ENCODE assay signal across 1 cellular context in genomic region chr13:42071667-42072419, GRCh38.
TF ChIP-seq lines count a peak whose summit lies in the region.

No MANE protein-coding gene starts in this region.

TF ChIP-seq in HEK293, 187 proteins besides CTCF, POLR2A, EP300 and RAD21 (continued from another document and continues in another):
- TF ChIP-seq, protein P1, sequence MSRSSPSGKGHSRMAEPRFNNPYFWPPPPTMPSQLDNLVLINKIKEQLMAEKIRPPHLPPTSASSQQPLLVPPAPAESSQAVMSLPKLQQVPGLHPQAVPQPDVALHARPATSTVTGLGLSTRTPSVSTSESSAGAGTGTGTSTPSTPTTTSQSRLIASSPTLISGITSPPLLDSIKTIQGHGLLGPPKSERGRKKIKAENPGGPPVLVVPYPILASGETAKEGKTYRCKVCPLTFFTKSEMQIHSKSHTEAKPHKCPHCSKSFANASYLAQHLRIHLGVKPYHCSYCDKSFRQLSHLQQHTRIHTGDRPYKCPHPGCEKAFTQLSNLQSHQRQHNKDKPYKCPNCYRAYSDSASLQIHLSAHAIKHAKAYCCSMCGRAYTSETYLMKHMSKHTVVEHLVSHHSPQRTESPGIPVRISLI (tag by site-specific recombination; IDR thresholded peaks at IDR 0.05), result peak; percentile 85
- TF ChIP-seq ZNF560 (tag by site-specific recombination; IDR thresholded peaks at IDR 0.05; ENCODE audit: borderline replicate concordance) (no peak), SP3 (tag by site-specific recombination; IDR thresholded peaks at IDR 0.05) (peak; percentile 31; the same call in 1 of the 2 replicates), ZNF843 (tag by site-specific recombination; IDR thresholded peaks at IDR 0.05) (peak; percentile 89), ZNF202 (tag by site-specific recombination; IDR thresholded peaks at IDR 0.05; ENCODE audit: borderline replicate concordance) (no peak), TCF7L2 (IDR thresholded peaks at IDR 0.05; ENCODE audit: borderline replicate concordance, low read depth, low read length) (no peak), GLI2 (tag by site-specific recombination; IDR thresholded peaks at IDR 0.05; ENCODE audit: borderline replicate concordance, low read depth) (peak; percentile 90), ZNF280C (tag by site-specific recombination; IDR thresholded peaks at IDR 0.05) (no peak), WT1 (tag by site-specific recombination; IDR thresholded peaks at IDR 0.05) (no peak), ZNF146 (tag by site-specific recombination; IDR thresholded peaks at IDR 0.05) (peak; percentile 75; the same call in 1 of the 2 replicates), ZNF488 (tag by site-specific recombination; IDR thresholded peaks at IDR 0.05) (0 out of 2 replicates have a peak, but pooled peaks have one; percentile 46), ZNF324 (tag by site-specific recombination; IDR thresholded peaks at IDR 0.05) (peak; percentile 56; the same call in 1 of the 2 replicates), ZNF76 (tag by site-specific recombination; IDR thresholded peaks at IDR 0.05; ENCODE audit: borderline replicate concordance, low read depth) (no peak), HIC1 (tag by site-specific recombination; IDR thresholded peaks at IDR 0.05) (0 out of 2 replicates have a peak, but pooled peaks have one; percentile 51), ZNF830 (tag by site-specific recombination; IDR thresholded peaks at IDR 0.05; ENCODE audit: low read depth) (no peak), ZNF366 (tag by site-specific recombination; conservative IDR thresholded peaks at IDR 0.05) (peak; percentile 94), ZNF473 (tag by site-specific recombination; IDR thresholded peaks at IDR 0.05) (no peak), ZNF600 (tag by site-specific recombination; IDR thresholded peaks at IDR 0.05) (peak; percentile 48; the same call in 1 of the 2 replicates), ZNF518A (tag by site-specific recombination; conservative IDR thresholded peaks at IDR 0.05; ENCODE audit: low read depth) (0 out of 2 replicates have a peak, but pooled peaks have one; percentile 22), ZNF660 (tag by site-specific recombination; IDR thresholded peaks at IDR 0.05) (peak; percentile 51; the same call in 1 of the 2 replicates), ZNF645 (tag by site-specific recombination; IDR thresholded peaks at IDR 0.05) (no peak), ZFP3 (tag by site-specific recombination; IDR thresholded peaks at IDR 0.05; ENCODE audit: low read depth) (no peak), GFI1B (tag by site-specific recombination; IDR thresholded peaks at IDR 0.05) (peak; percentile 97), ZNF37A (tag by site-specific recombination; IDR thresholded peaks at IDR 0.05) (no peak), ZNF354C (tag by site-specific recombination; IDR thresholded peaks at IDR 0.05; ENCODE audit: borderline replicate concordance, low read depth) (no peak), ZNF677 (tag by site-specific recombination; IDR thresholded peaks at IDR 0.05) (no peak), SCRT1 (tag by site-specific recombination; IDR thresholded peaks at IDR 0.05; ENCODE audit: borderline replicate concordance) (no peak), ZBTB20 (tag by site-specific recombination; IDR thresholded peaks at IDR 0.05) (no peak), ZNF692 (tag by site-specific recombination; IDR thresholded peaks at IDR 0.05) (peak; percentile 56; the same call in 1 of the 2 replicates), ZNF580 (tag by site-specific recombination; IDR thresholded peaks at IDR 0.05) (peak; percentile 27; the same call in 1 of the 2 replicates), ZSCAN18 (tag by site-specific recombination; IDR thresholded peaks at IDR 0.05) (no peak), ZNF341 (tag by site-specific recombination; IDR thresholded peaks at IDR 0.05; ENCODE audit: low read depth) (peak; percentile 45; the same call in 1 of the 2 replicates), ZNF112 (tag by site-specific recombination; IDR thresholded peaks at IDR 0.05) (no peak), ZBTB49 (tag by site-specific recombination; IDR thresholded peaks at IDR 0.05; ENCODE audit: low read depth) (no peak)
- TF ChIP-seq, protein P2, sequence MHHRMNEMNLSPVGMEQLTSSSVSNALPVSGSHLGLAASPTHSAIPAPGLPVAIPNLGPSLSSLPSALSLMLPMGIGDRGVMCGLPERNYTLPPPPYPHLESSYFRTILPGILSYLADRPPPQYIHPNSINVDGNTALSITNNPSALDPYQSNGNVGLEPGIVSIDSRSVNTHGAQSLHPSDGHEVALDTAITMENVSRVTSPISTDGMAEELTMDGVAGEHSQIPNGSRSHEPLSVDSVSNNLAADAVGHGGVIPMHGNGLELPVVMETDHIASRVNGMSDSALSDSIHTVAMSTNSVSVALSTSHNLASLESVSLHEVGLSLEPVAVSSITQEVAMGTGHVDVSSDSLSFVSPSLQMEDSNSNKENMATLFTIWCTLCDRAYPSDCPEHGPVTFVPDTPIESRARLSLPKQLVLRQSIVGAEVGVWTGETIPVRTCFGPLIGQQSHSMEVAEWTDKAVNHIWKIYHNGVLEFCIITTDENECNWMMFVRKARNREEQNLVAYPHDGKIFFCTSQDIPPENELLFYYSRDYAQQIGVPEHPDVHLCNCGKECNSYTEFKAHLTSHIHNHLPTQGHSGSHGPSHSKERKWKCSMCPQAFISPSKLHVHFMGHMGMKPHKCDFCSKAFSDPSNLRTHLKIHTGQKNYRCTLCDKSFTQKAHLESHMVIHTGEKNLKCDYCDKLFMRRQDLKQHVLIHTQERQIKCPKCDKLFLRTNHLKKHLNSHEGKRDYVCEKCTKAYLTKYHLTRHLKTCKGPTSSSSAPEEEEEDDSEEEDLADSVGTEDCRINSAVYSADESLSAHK (tag by site-specific recombination; IDR thresholded peaks at IDR 0.05), result 0 out of 2 replicates have a peak, but pooled peaks have one; percentile 25
